8 cellular contexts compared by ENCODE assay signal in genomic region chr17:3695129-3695722, GRCh38. TPM values are rescaled to one million over a fixed set of nuclear protein-coding genes. Genes with fewer than 3 reads are reported as not detected.
DNase-seq lines count a peak whose midpoint lies in the region; ATAC-seq and TF ChIP-seq lines count a peak whose summit lies in the region.

No MANE protein-coding gene starts in this region.

- no peak overlapping the region for H3K27ac ChIP-seq in HUES64 (ENCODE audit: low read depth, low read length)
- no peak overlapping the region for H3K27ac ChIP-seq in breast epithelium
- no peak overlapping the region for H3K27ac ChIP-seq in mesodermal cell (ENCODE audit: low read depth, low read length, severe bottlenecking)

- intact Hi-C loops in breast epithelium (cut with DNase I; ENCODE audit: low total_unique reads) = no loop called here

- no peak for TF ChIP-seq CTCF in BE2C (IDR thresholded peaks at IDR 0.05; ENCODE audit: low read depth, low read length)
- TF ChIP-seq CTCF in breast epithelium (IDR thresholded peaks at IDR 0.05) = no peak

- H3K36me3 ChIP-seq in BE2C = no peaks in the 10 kb centered on the region; the same call in 1 of the 2 replicates
- H3K36me3 ChIP-seq in HUES64 (ENCODE audit: insufficient read depth, low read length) = no peaks in the 10 kb centered on the region
- no peaks in the 10 kb centered on the region for H3K36me3 ChIP-seq in breast epithelium
- H3K36me3 ChIP-seq in mesodermal cell (ENCODE audit: control insufficient read depth, insufficient read depth, low read length) = no peaks in the 10 kb centered on the region

- H3K4me1 ChIP-seq in BE2C = no peaks in the 10 kb centered on the region
- peaks cover 8% of the 10 kb centered on the region; the same call in 1 of the 2 replicates for H3K4me1 ChIP-seq in HUES64 (ENCODE audit: insufficient read depth, low read length)
- peaks cover 0 to 4% of the 10 kb centered on the region in 2 donors for H3K4me1 ChIP-seq in breast epithelium
- peaks cover 8% of the 10 kb centered on the region for H3K4me1 ChIP-seq in mesodermal cell (ENCODE audit: control insufficient read depth, insufficient read depth, low read length, poor library complexity, severe bottlenecking)

- DNase-seq in BE2C (no peak), breast epithelium (ENCODE audit: low spot score in 2 of 2) (no peak), superior temporal gyrus (ENCODE audit: extremely low spot score) (no peak), SHP77 treated with DMSO at 0.1 percent for 48 hours (lab: John Stamatoyannopoulos, UW) (no peak)

- ATAC-seq in HG02623 (IDR thresholded peaks at IDR 0.05; ENCODE audit: unreplicated experiment) = no peak
- ATAC-seq in HG03135 (IDR thresholded peaks at IDR 0.05; ENCODE audit: unreplicated experiment) = no peak

- peak overlapping the region; percentile 72 for H3K4me3 ChIP-seq in BE2C (ENCODE audit: low read depth, low read length)
- peak overlapping the region; percentile 65 for H3K4me3 ChIP-seq in HUES64 (ENCODE audit: low read length)
- H3K4me3 ChIP-seq in breast epithelium = peak overlapping the region; percentile 30 to 68 (median 49)
- peak overlapping the region; percentile 36 for H3K4me3 ChIP-seq in mesodermal cell (ENCODE audit: extremely low read depth, insufficient read depth, low read length, poor library complexity, severe bottlenecking)

- TF ChIP-seq POLR2A in breast epithelium (IDR thresholded peaks at IDR 0.05) = no peak

- H3K27me3 ChIP-seq in BE2C (no peaks in the 10 kb centered on the region), HUES64 (ENCODE audit: insufficient read depth, low read length) (peaks cover 49% of the 10 kb centered on the region), breast epithelium (peaks cover 8 to 64% of the 10 kb centered on the region in 2 donors)

- H3K9ac ChIP-seq in HUES64 (ENCODE audit: low read depth, low read length) = peak overlapping the region; percentile 59; the same call in 1 of the 2 replicates

- H3K9me3 ChIP-seq in BE2C = no peaks in the 10 kb centered on the region
- peaks cover 5% of the 10 kb centered on the region; the same call in 1 of the 2 replicates for H3K9me3 ChIP-seq in HUES64 (ENCODE audit: insufficient read depth, low read depth, low read length)
- peaks cover 0 to 10% of the 10 kb centered on the region in 2 donors for H3K9me3 ChIP-seq in breast epithelium
- H3K9me3 ChIP-seq in mesodermal cell (ENCODE audit: control insufficient read depth, low read length) = peaks cover 8% of the 10 kb centered on the region

- 23% methylated on average over 16 of the region's 17 CpGs for WGBS in HUES64
- WGBS in mesodermal cell (ENCODE audit: insufficient coverage in 2 of 2), 2 experiments = 19 to 32% methylated on average over 9 to 13 of the region's 17 CpGs

RNA-seq across cellular contexts. Expression of gene P2RX5, which starts 0.7 kb away (rescaled TPM):
- polyA plus RNA-seq in BE2C (2012; ENCODE audit: insufficient read depth, insufficient read length, low read depth) = 29.6 TPM
- 4.9 TPM for polyA plus RNA-seq in HUES64 (2013, experiment 1 of 2)
- 2.7 TPM for polyA plus RNA-seq in HUES64 (2013, experiment 2 of 2)
- 1 to 10 TPM in 1 of 3 donors, under 1 TPM in 2; 0.29 to 2.0 (median 0.32) TPM for total RNA-seq in breast epithelium
- polyA plus RNA-seq in mesodermal cell (2013, experiment 1 of 2) = 0.74 TPM
- 0.56 TPM for polyA plus RNA-seq in mesodermal cell (2013, experiment 2 of 2)

RNA-seq across cellular contexts. Expression of gene EMC6, which starts 26.6 kb away (rescaled TPM):
- 98.9 TPM for polyA plus RNA-seq in BE2C (2012; ENCODE audit: insufficient read depth, insufficient read length, low read depth)
- polyA plus RNA-seq in HUES64 (2013, experiment 1 of 2) = 87.7 TPM
- polyA plus RNA-seq in HUES64 (2013, experiment 2 of 2) = 82.5 TPM
- total RNA-seq in breast epithelium = 10 to 100 TPM; 12.5 to 19.0 (median 15.1) TPM
- 82.4 TPM for polyA plus RNA-seq in mesodermal cell (2013, experiment 1 of 2)
- polyA plus RNA-seq in mesodermal cell (2013, experiment 2 of 2) = 69.8 TPM

RNA-seq across cellular contexts. Expression of gene TAX1BP3, which starts 26.8 kb away (rescaled TPM):
- polyA plus RNA-seq in BE2C (2012; ENCODE audit: insufficient read depth, insufficient read length, low read depth) = 13.1 TPM
- polyA plus RNA-seq in HUES64 (2013, experiment 1 of 2) = 60.6 TPM
- 63.4 TPM for polyA plus RNA-seq in HUES64 (2013, experiment 2 of 2)
- total RNA-seq in breast epithelium = 100 to 1,000 TPM in 2 of 3 donors, 10 to 100 TPM in 1; 79.6 to 134 (median 107) TPM
- 156 TPM for polyA plus RNA-seq in mesodermal cell (2013, experiment 1 of 2)
- polyA plus RNA-seq in mesodermal cell (2013, experiment 2 of 2) = 123 TPM

RNA-seq across cellular contexts. Expression of gene HASPIN, which starts 28.5 kb away (rescaled TPM):
- 1.8 TPM for polyA plus RNA-seq in BE2C (2012; ENCODE audit: insufficient read depth, insufficient read length, low read depth)
- polyA plus RNA-seq in HUES64 (2013, experiment 1 of 2) = 11.5 TPM
- 13.5 TPM for polyA plus RNA-seq in HUES64 (2013, experiment 2 of 2)
- total RNA-seq in breast epithelium = under 1 TPM; 0.29 to 0.48 (median 0.33) TPM
- 9.0 TPM for polyA plus RNA-seq in mesodermal cell (2013, experiment 1 of 2)
- polyA plus RNA-seq in mesodermal cell (2013, experiment 2 of 2) = 8.5 TPM

RNA-seq across cellular contexts. Expression of gene CTNS, which starts 58.7 kb away (rescaled TPM):
- polyA plus RNA-seq in BE2C (2012; ENCODE audit: insufficient read depth, insufficient read length, low read depth) = 2.3 TPM
- 16.3 TPM for polyA plus RNA-seq in HUES64 (2013, experiment 1 of 2)
- 16.3 TPM for polyA plus RNA-seq in HUES64 (2013, experiment 2 of 2)
- 10 to 100 TPM; 20.0 to 31.0 (median 20.1) TPM for total RNA-seq in breast epithelium
- 13.1 TPM for polyA plus RNA-seq in mesodermal cell (2013, experiment 1 of 2)
- 10.5 TPM for polyA plus RNA-seq in mesodermal cell (2013, experiment 2 of 2)
